In the genomic region with DNA sequence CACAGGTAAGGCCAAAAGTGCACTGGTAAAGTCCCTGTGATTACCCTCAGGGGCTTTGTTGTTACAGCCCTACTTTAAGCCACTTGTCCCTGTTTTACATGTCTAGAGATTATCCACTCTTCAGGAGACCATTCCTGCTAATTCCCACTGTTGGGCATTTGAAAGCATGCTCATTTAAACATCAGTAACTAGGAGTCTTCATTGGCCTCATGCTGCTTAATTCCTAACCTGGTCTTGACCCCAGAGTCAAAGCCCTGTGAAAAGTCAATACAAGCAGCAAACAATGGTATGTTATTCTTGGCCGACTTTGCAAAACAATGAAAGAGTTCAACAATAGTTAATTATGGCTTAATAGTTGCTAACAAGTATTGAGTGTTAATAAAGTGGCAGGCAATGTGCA, we compare ENCODE assay signal across 13 cellular contexts. TPM values are rescaled to one million over a fixed set of nuclear protein-coding genes. Genes with fewer than 3 reads are reported as not detected.
A peak's percentile ranks its signal among the peaks of the same experiment; 100 is the strongest.
DNase-seq lines count a peak whose midpoint lies in the region; ATAC-seq and TF ChIP-seq lines count a peak whose summit lies in the region.
"Had no signal": no experiment of that assay in that cellular context is flagged by ENCODE, and none has a peak within 500 bp of the region (broad histone marks: within the 10 kb centered on the region; RNA-seq: fewer than 3 reads in every experiment).

No MANE protein-coding gene starts in this region.

- TF ChIP-seq CTCF in liver (IDR thresholded peaks at IDR 0.05; ENCODE audit: low read depth, low read length, missing input control) (no peak), right lobe of liver (IDR thresholded peaks at IDR 0.05) (no peak), WTC11 (IDR thresholded peaks at IDR 0.05) (no peak), upper lobe of left lung (IDR thresholded peaks at IDR 0.05) (no peak)

- no peaks in the 10 kb centered on the region for H3K36me3 ChIP-seq in liver (ENCODE audit: control insufficient read depth in 4 of 4, insufficient read depth in 3 of 4, low read depth in 1 of 4, low read length in 3 of 4)
- no peaks in the 10 kb centered on the region for H3K36me3 ChIP-seq in right lobe of liver
- no peaks in the 10 kb centered on the region for H3K36me3 ChIP-seq in upper lobe of left lung

- intact Hi-C loops in right lobe of liver (cut with DNase I), result no loop called here

- H3K9ac ChIP-seq in liver (ENCODE audit: low read depth in 1 of 2, low read length in 2 of 2), result no peak overlapping the region

- no peak for TF ChIP-seq POLR2A in right lobe of liver (IDR thresholded peaks at IDR 0.05)
- no peak for TF ChIP-seq POLR2A in upper lobe of left lung (IDR thresholded peaks at IDR 0.05)

- H3K9me3 ChIP-seq in liver (ENCODE audit: control insufficient read depth in 4 of 4, low read length in 3 of 4) (no peaks in the 10 kb centered on the region), right lobe of liver (no peaks in the 10 kb centered on the region), upper lobe of left lung (no peaks in the 10 kb centered on the region)

- CTCF ChIA-PET in WTC11 (lab: Charles Lee), result no interaction called here

- TF ChIP-seq RAD21 in liver (IDR thresholded peaks at IDR 0.05), result no peak

- H3K27me3 Mint-ChIP-seq in WTC11 (ENCODE audit: low read depth) (peaks cover 99% of the 10 kb centered on the region), memory B cell (no peaks in the 10 kb centered on the region)
- H3K27me3 Mint-ChIP-seq in activated T-cell treated with anti-CD3 and anti-CD28 coated beads, Interleukin-2, amount 50 U/mL, for 72 hours (ENCODE audit: low read depth), result no peaks in the 10 kb centered on the region

- H3K9me3 Mint-ChIP-seq in WTC11, result peaks cover 19% of the 10 kb centered on the region
- peaks cover 5% of the 10 kb centered on the region for H3K9me3 Mint-ChIP-seq in memory B cell
- peaks cover 6 to 11% of the 10 kb centered on the region in 2 donors for H3K9me3 Mint-ChIP-seq in activated T-cell treated with anti-CD3 and anti-CD28 coated beads, Interleukin-2, amount 50 U/mL, for 72 hours

- no peaks in the 10 kb centered on the region for H3K4me1 ChIP-seq in liver (ENCODE audit: control insufficient read depth in 4 of 4, insufficient read depth in 4 of 4, low read length in 3 of 4)
- H3K4me1 ChIP-seq in right lobe of liver, result no peaks in the 10 kb centered on the region
- H3K4me1 ChIP-seq in upper lobe of left lung, result no peaks in the 10 kb centered on the region

- no peak for ATAC-seq in right lobe of liver
- ATAC-seq in WTC11, result peak; percentile 46
- no peak for ATAC-seq in memory B cell (ENCODE audit: low read depth)
- ATAC-seq in upper lobe of left lung (ENCODE audit: low FRiP score in 2 of 2), result no peak
- ATAC-seq in activated T-cell treated with anti-CD3 and anti-CD28 coated beads, Interleukin-2, amount 50 U/mL, for 72 hours (replicated peaks in 1 of 2), result no peak
- ATAC-seq: K562 had no signal

- no peak for DNase-seq in right lobe of liver
- no peak for DNase-seq in WTC11 (ENCODE audit: low spot score)
- no peak for DNase-seq in memory B cell (ENCODE audit: low spot score in 2 of 2)
- DNase-seq in NCI-H345 treated with DMSO at 0.1 percent for 48 hours (lab: John Stamatoyannopoulos, UW; ENCODE audit: unreplicated experiment), result no peak
- no peak for DNase-seq in upper lobe of left lung
- DNase-seq in GM03348 (ENCODE audit: low spot score), result no peak
- DNase-seq in activated T-cell treated with anti-CD3 and anti-CD28 coated beads, Interleukin-2, amount 50 U/mL, for 72 hours, result no peak
- DNase-seq: CD4-positive, alpha-beta memory T cell; NCI-H510A treated with DMSO at 0.1 percent for 48 hours; SIG-M5 had no signal

- 23% methylated on average over 1 of the region's 1 CpG for whole genome bisulfite sequencing in liver
- 23% methylated on average over 1 of the region's 1 CpG for WGBS in right lobe of liver (ENCODE audit: insufficient coverage, low coverage, low lambda C conversion rate, missing lambda C conversion rate)
- 36 to 48% methylated on average over 1 of the region's 1 CpG for WGBS in upper lobe of left lung, 2 donors

- H3K4me1 Mint-ChIP-seq in WTC11 (no peaks in the 10 kb centered on the region), memory B cell (peaks cover 41% of the 10 kb centered on the region)
- peaks cover 10% of the 10 kb centered on the region for H3K4me1 Mint-ChIP-seq in activated T-cell treated with anti-CD3 and anti-CD28 coated beads, Interleukin-2, amount 50 U/mL, for 72 hours (ENCODE audit: low read depth)

- POLR2A ChIA-PET in WTC11 (lab: Charles Lee), result no interaction called here

- H3K36me3 Mint-ChIP-seq in WTC11 (peaks cover 7% of the 10 kb centered on the region; the same call in 1 of the 2 replicates), memory B cell (peaks cover 59% of the 10 kb centered on the region)
- peaks cover 7 to 14% of the 10 kb centered on the region in 2 donors for H3K36me3 Mint-ChIP-seq in activated T-cell treated with anti-CD3 and anti-CD28 coated beads, Interleukin-2, amount 50 U/mL, for 72 hours (ENCODE audit: insufficient read depth in 2 of 2)

- H3K27ac Mint-ChIP-seq in WTC11 (no peak overlapping the region), memory B cell (peak overlapping the region; percentile 38)
- H3K27ac Mint-ChIP-seq in activated T-cell treated with anti-CD3 and anti-CD28 coated beads, Interleukin-2, amount 50 U/mL, for 72 hours, result no peak overlapping the region
- H3K27ac Mint-ChIP-seq: CD4-positive, alpha-beta memory T cell had no signal

- H3K4me3 Mint-ChIP-seq in WTC11, result no peak overlapping the region
- H3K4me3 Mint-ChIP-seq in memory B cell, result no peak overlapping the region
- no peak overlapping the region for H3K4me3 Mint-ChIP-seq in activated T-cell treated with anti-CD3 and anti-CD28 coated beads, Interleukin-2, amount 50 U/mL, for 72 hours

- H3K27me3 ChIP-seq in liver (ENCODE audit: control insufficient read depth in 4 of 4, insufficient read depth in 4 of 4, low read length in 3 of 4) (no peaks in the 10 kb centered on the region), right lobe of liver (no peaks in the 10 kb centered on the region), upper lobe of left lung (no peaks in the 10 kb centered on the region)

- no peak for TF ChIP-seq EP300 in upper lobe of left lung (IDR thresholded peaks at IDR 0.05)

- H3K27ac ChIP-seq in liver (ENCODE audit: low read depth in 1 of 2, low read length in 2 of 2), result no peak overlapping the region
- H3K27ac ChIP-seq in right lobe of liver, result no peak overlapping the region
- no peak overlapping the region for H3K27ac ChIP-seq in upper lobe of left lung
- H3K27ac ChIP-seq: 22Rv1 had no signal

- H3K4me3 ChIP-seq in liver (ENCODE audit: low read depth in 1 of 3, low read length in 3 of 3), result no peak overlapping the region
- no peak overlapping the region for H3K4me3 ChIP-seq in right lobe of liver
- no peak overlapping the region for H3K4me3 ChIP-seq in upper lobe of left lung
- H3K4me3 ChIP-seq: K562 had no signal

TF ChIP-seq in liver, 16 proteins besides CTCF, POLR2A, EP300 and RAD21:
- TF ChIP-seq SP1 (IDR thresholded peaks at IDR 0.05) (no peak), RXRA (IDR thresholded peaks at IDR 0.05) (peak; percentile 7 to 17)
TF ChIP-seq in liver: peak in this region for 1.

TF ChIP-seq in WTC11, 78 proteins besides CTCF, POLR2A, EP300 and RAD21 (continues in another document):
- TF ChIP-seq ZNF416 (CRISPR knock-in tag; IDR thresholded peaks at IDR 0.05) (no peak), NFYB (CRISPR knock-in tag; conservative IDR thresholded peaks at IDR 0.05; ENCODE audit: low read depth) (no peak), NFATC4 (CRISPR knock-in tag; IDR thresholded peaks at IDR 0.05) (no peak), HMGXB4 (CRISPR knock-in tag; IDR thresholded peaks at IDR 0.05) (no peak), JAZF1 (CRISPR knock-in tag; IDR thresholded peaks at IDR 0.05) (no peak), NR3C1 (CRISPR knock-in tag; conservative IDR thresholded peaks at IDR 0.05; ENCODE audit: low read depth) (no peak)
- TF ChIP-seq, protein P1, sequence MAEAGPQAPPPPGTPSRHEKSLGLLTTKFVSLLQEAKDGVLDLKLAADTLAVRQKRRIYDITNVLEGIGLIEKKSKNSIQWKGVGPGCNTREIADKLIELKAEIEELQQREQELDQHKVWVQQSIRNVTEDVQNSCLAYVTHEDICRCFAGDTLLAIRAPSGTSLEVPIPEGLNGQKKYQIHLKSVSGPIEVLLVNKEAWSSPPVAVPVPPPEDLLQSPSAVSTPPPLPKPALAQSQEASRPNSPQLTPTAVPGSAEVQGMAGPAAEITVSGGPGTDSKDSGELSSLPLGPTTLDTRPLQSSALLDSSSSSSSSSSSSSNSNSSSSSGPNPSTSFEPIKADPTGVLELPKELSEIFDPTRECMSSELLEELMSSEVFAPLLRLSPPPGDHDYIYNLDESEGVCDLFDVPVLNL (CRISPR knock-in tag; IDR thresholded peaks at IDR 0.05; ENCODE audit: borderline replicate concordance, low read depth), result no peak

RNA-seq across cellular contexts. Expression of gene AFF3, which starts 23.2 kb away (rescaled TPM):
- total RNA-seq in liver (1 to 10 TPM; 3.5 to 5.3 TPM), right lobe of liver (1 to 10 TPM; 1.3 to 7.3 (median 6.4) TPM), WTC11 (2021) (1.1 to 1.2 TPM (median 1.2 TPM) in 3 replicates), upper lobe of left lung (100 to 1,000 TPM in 1 of 6 donors, 10 to 100 TPM in 5; 21.0 to 195 (median 47.9) TPM)
- 1 to 10 TPM in 1 of 2 donors, under 1 TPM in 1; 0.48 to 1.1 TPM for polyA plus RNA-seq in liver
- total RNA-seq in activated T-cell treated with anti-CD3 and anti-CD28 coated beads, Interleukin-2, amount 50 U/mL, for 72 hours, result 1 to 10 TPM in 1 of 2 donors, under 1 TPM in 1; 0.39 to 2.6 TPM
- polyA plus RNA-seq: K562 had no signal
